ENCODE assay signal across 18 cellular contexts in genomic region chr14:72828604-72829003, GRCh38.
DNase-seq lines count a peak whose midpoint lies in the region; ATAC-seq lines count a peak whose summit lies in the region.
"Had no signal": no experiment of that assay in that cellular context is flagged by ENCODE, and none has a peak within 500 bp of the region (broad histone marks: within the 10 kb centered on the region; RNA-seq: fewer than 3 reads in every experiment).

No MANE protein-coding gene starts in this region.

- H2AFZ ChIP-seq in trophoblast cell (ENCODE audit: insufficient read depth, low read length, poor library complexity), result no peak overlapping the region
- H2AFZ ChIP-seq: PC-9 had no signal

- intact Hi-C loops in Right ventricle myocardium superior (cut with DNase I) (no loop called here), left ventricle myocardium superior (cut with micrococcal nuclease) (no loop called here)

- DNase-seq in Right ventricle myocardium superior (no peak), left ventricle myocardium superior (peak; percentile 24), trophoblast cell (no peak), A172 (ENCODE audit: low spot score) (no peak)
- no peak for DNase-seq in stimulated activated effector memory CD8-positive, alpha-beta T cell treated with anti-CD3 and anti-CD28 coated beads, Interleukin-12 subunit alpha, Interleukin-12 subunit beta, amount 100 ng/mL, for 72 hours (ENCODE audit: low spot score in 2 of 2)
- DNase-seq: AML-193, NCI-H1417, NCI-H187, NCI-H2107, NCI-H510A, PC-9, SJCRH30 had no signal

- H3K23ac ChIP-seq in trophoblast cell (ENCODE audit: low read length), result no peak overlapping the region

- no peak overlapping the region for H3K9ac ChIP-seq in mucosa of rectum (ENCODE audit: low read depth in 1 of 2, low read length in 2 of 2)
- H3K9ac ChIP-seq in trophoblast cell (ENCODE audit: low read length), result no peak overlapping the region
- H3K9ac ChIP-seq: KMS-11 had no signal

- no peaks in the 10 kb centered on the region for H3K36me3 Mint-ChIP-seq in stimulated activated effector memory CD8-positive, alpha-beta T cell treated with anti-CD3 and anti-CD28 coated beads, Interleukin-12 subunit alpha, Interleukin-12 subunit beta, amount 100 ng/mL, for 72 hours

- ATAC-seq in Right ventricle myocardium superior (ENCODE audit: poor library complexity) (peak; percentile 77), left ventricle myocardium superior (peak; percentile 85), GM19395 (IDR thresholded peaks at IDR 0.05; ENCODE audit: unreplicated experiment) (no peak), HG02970 (IDR thresholded peaks at IDR 0.05; ENCODE audit: low FRiP score, unreplicated experiment) (no peak)
- no peak for ATAC-seq in stimulated activated effector memory CD8-positive, alpha-beta T cell treated with anti-CD3 and anti-CD28 coated beads, Interleukin-12 subunit alpha, Interleukin-12 subunit beta, amount 100 ng/mL, for 72 hours

- no peaks in the 10 kb centered on the region for H3K36me3 ChIP-seq in mucosa of rectum (ENCODE audit: control insufficient read depth in 2 of 2, insufficient read depth in 2 of 2, low read length in 2 of 2)
- no peaks in the 10 kb centered on the region for H3K36me3 ChIP-seq in trophoblast cell (ENCODE audit: control insufficient read depth in 1 of 2, insufficient read depth in 2 of 2, low read length in 2 of 2)
- H3K36me3 ChIP-seq: SJCRH30 had no signal

- no peaks in the 10 kb centered on the region for H3K79me1 ChIP-seq in trophoblast cell (ENCODE audit: low read length)

- H2BK12ac ChIP-seq in trophoblast cell (ENCODE audit: low read length), result no peak overlapping the region

- H3K9me3 Mint-ChIP-seq in stimulated activated effector memory CD8-positive, alpha-beta T cell treated with anti-CD3 and anti-CD28 coated beads, Interleukin-12 subunit alpha, Interleukin-12 subunit beta, amount 100 ng/mL, for 72 hours, result no peaks in the 10 kb centered on the region

- H2AK5ac ChIP-seq in trophoblast cell (ENCODE audit: low read length), result no peak overlapping the region

- no peaks in the 10 kb centered on the region for H3K79me2 ChIP-seq in trophoblast cell (ENCODE audit: control insufficient read depth, insufficient read depth, low read length, poor library complexity)

- no peak overlapping the region for H2BK120ac ChIP-seq in trophoblast cell (ENCODE audit: insufficient read depth, low read length, poor library complexity)

- H3K4me3 ChIP-seq in mucosa of rectum (ENCODE audit: low read length in 2 of 2), result no peak overlapping the region
- H3K4me3 ChIP-seq in trophoblast cell (ENCODE audit: low read depth, low read length), result no peak overlapping the region
- H3K4me3 ChIP-seq: PC-9, SJCRH30 had no signal

- peaks cover 14 to 27% of the 10 kb centered on the region in 2 donors for H3K4me1 ChIP-seq in mucosa of rectum (ENCODE audit: control insufficient read depth in 2 of 2, insufficient read depth in 2 of 2, low read length in 2 of 2)
- peaks cover 6 to 8% of the 10 kb centered on the region in 2 experiments for H3K4me1 ChIP-seq in trophoblast cell (ENCODE audit: control insufficient read depth in 1 of 2, insufficient read depth in 2 of 2, low read length in 2 of 2)
- H3K4me1 ChIP-seq: SJCRH30 had no signal

- no peak overlapping the region for H3K14ac ChIP-seq in trophoblast cell (ENCODE audit: low read length)

- H3K27me3 ChIP-seq in mucosa of rectum (ENCODE audit: control insufficient read depth in 2 of 2, insufficient read depth in 2 of 2, low read length in 2 of 2), result no peaks in the 10 kb centered on the region
- no peaks in the 10 kb centered on the region for H3K27me3 ChIP-seq in trophoblast cell (ENCODE audit: insufficient read depth, low read length)
- H3K27me3 ChIP-seq: SJCRH30 had no signal

- H3K4me1 Mint-ChIP-seq in stimulated activated effector memory CD8-positive, alpha-beta T cell treated with anti-CD3 and anti-CD28 coated beads, Interleukin-12 subunit alpha, Interleukin-12 subunit beta, amount 100 ng/mL, for 72 hours, result no peaks in the 10 kb centered on the region

- H3K27ac Mint-ChIP-seq in stimulated activated effector memory CD8-positive, alpha-beta T cell treated with anti-CD3 and anti-CD28 coated beads, Interleukin-12 subunit alpha, Interleukin-12 subunit beta, amount 100 ng/mL, for 72 hours, result peak overlapping the region; percentile 4

- no CpG with 5 or more reads among the region's 5 CpGs for WGBS in trophoblast cell (ENCODE audit: extremely low coverage, insufficient coverage, insufficient read length)

- H4K8ac ChIP-seq in trophoblast cell (ENCODE audit: low read depth, low read length), result no peak overlapping the region

- H3K4ac ChIP-seq in trophoblast cell (ENCODE audit: low read depth, low read length), result no peak overlapping the region

- no peak overlapping the region for H3K18ac ChIP-seq in trophoblast cell (ENCODE audit: low read length)

- no peak overlapping the region for H4K12ac ChIP-seq in trophoblast cell (ENCODE audit: low read depth, low read length)

- no peak overlapping the region for H3K4me2 ChIP-seq in trophoblast cell (ENCODE audit: low read length)
- H3K4me2 ChIP-seq: KMS-11, PC-9 had no signal

- peak overlapping the region; percentile 73 to 77 for H3K27ac ChIP-seq in mucosa of rectum (ENCODE audit: low read depth in 2 of 2, low read length in 2 of 2)
- no peak overlapping the region for H3K27ac ChIP-seq in trophoblast cell (ENCODE audit: low read depth, low read length)
- H3K27ac ChIP-seq: C4-2B, KMS-11, PC-9, RWPE1, SJCRH30 had no signal

- no peak overlapping the region for H4K91ac ChIP-seq in trophoblast cell (ENCODE audit: low read depth, low read length)

- H3K4me3 Mint-ChIP-seq in stimulated activated effector memory CD8-positive, alpha-beta T cell treated with anti-CD3 and anti-CD28 coated beads, Interleukin-12 subunit alpha, Interleukin-12 subunit beta, amount 100 ng/mL, for 72 hours, result no peak overlapping the region

- H2BK5ac ChIP-seq in trophoblast cell (ENCODE audit: low read depth, low read length, poor library complexity), result no peak overlapping the region

- H3K9me3 ChIP-seq in mucosa of rectum (ENCODE audit: control insufficient read depth in 2 of 2, low read length in 2 of 2) (no peaks in the 10 kb centered on the region), trophoblast cell (ENCODE audit: insufficient read depth, low read depth, low read length) (no peaks in the 10 kb centered on the region)
- H3K9me3 ChIP-seq: SJCRH30 had no signal

Comparison
In these comparisons a context has a peak if more than half of its experiments do, and no peak if none do; other contexts are left out.
1. ATAC-seq: peak in Right ventricle myocardium superior (single experiment) and left ventricle myocardium superior (single experiment); none in stimulated activated effector memory CD8-positive, alpha-beta T cell treated with anti-CD3 and anti-CD28 coated beads, Interleukin-12 subunit alpha, Interleukin-12 subunit beta, amount 100 ng/mL, for 72 hours (single experiment), GM19395 (single experiment) and HG02970 (single experiment).